In the genomic region with DNA sequence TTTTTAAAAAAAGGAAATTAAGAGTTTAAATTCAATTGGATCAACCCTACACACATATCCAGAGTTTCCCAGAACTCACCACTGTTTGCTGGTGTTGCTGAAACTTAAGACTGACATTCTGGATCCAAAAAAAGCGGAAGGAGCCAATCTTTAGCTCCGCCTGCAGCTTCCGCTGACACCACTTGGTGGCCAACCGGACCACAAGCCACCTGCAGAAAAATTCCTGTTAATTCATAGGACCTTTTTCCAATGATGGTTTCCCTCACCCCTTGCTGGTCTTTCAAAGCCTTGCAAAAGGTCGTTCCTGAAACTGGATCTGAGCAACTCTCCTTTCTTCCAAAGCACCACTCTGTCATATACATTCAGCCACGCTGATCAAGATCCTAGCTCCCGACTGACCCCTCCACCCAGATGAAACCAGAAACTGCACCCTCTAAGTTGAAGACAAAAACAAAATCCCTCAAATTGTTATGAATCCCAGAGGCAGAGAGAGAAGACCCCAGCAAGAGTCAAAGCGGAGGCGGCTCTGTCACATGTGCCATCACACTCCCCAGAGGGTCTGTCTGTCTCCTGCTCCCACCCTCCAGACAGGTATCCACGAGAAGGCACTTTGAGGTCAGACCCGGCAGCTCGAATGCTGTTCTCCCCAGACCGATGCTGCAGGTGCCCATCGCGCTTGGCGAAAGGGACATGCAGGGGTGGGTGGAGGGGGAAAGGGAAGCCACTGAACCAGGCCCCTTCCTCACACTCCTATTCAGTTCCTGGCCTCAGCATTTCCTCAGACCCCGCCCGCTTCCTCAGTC, we compare ENCODE assay signal across 8 cellular contexts. TPM values are rescaled to one million over a fixed set of nuclear protein-coding genes. Genes with fewer than 3 reads are reported as not detected.
DNase-seq lines count a peak whose midpoint lies in the region; ATAC-seq and TF ChIP-seq lines count a peak whose summit lies in the region.

No MANE protein-coding gene starts in this region.

- peak overlapping the region; percentile 80 for H3K4me3 ChIP-seq in PC-3 (ENCODE audit: low read length)
- peak overlapping the region; percentile 68 to 97 (median 94) for H3K4me3 ChIP-seq in heart right ventricle

- H3K9me2 ChIP-seq in PC-3 (replicated peaks; ENCODE audit: low read length), result no peaks in the 10 kb centered on the region

- H3K4me3 Mint-ChIP-seq in progenitor cell of endocrine pancreas (ENCODE audit: low read depth), result peak overlapping the region; percentile 88

- H3K36me3 Mint-ChIP-seq in progenitor cell of endocrine pancreas (ENCODE audit: insufficient read depth), result peaks cover 16% of the 10 kb centered on the region

- peaks cover 8% of the 10 kb centered on the region; the same call in 1 of the 2 replicates for H4K20me1 ChIP-seq in PC-3 (ENCODE audit: low read length)

- H2AFZ ChIP-seq in PC-3 (ENCODE audit: low read length), result peak overlapping the region; percentile 84; the same call in 1 of the 2 replicates

- no peaks in the 10 kb centered on the region for H3K27me3 ChIP-seq in PC-3 (ENCODE audit: low read length)
- no peaks in the 10 kb centered on the region for H3K27me3 ChIP-seq in heart right ventricle

- no TSS peak for BruUV-seq in PC-3 (replicated peaks; lab: Mats Ljungman, UMichigan)

- intact Hi-C loops in PC-3 (cut with micrococcal nuclease) (loop anchor here (10.0 kb wide), 1 partner anchor 71 kb away; a partner anchor contains a TSS), heart right ventricle (cut with DNase I) (no loop called here)

- H3K79me2 ChIP-seq in PC-3 (ENCODE audit: low read length), result peaks cover 28% of the 10 kb centered on the region

- TF ChIP-seq CTCF in PC-3 (conservative IDR thresholded peaks at IDR 0.05; ENCODE audit: low read depth, low read length) (peak; percentile 36; the same call in 1 of the 2 replicates), heart right ventricle (IDR thresholded peaks at IDR 0.05) (peak in 7 of 9 donors; percentile 11 to 57 (median 44)), progenitor cell of endocrine pancreas (IDR thresholded peaks at IDR 0.05; ENCODE audit: unreplicated experiment) (peak; percentile 67)

- H3K27me3 Mint-ChIP-seq in progenitor cell of endocrine pancreas, result no peaks in the 10 kb centered on the region

- H3F3A ChIP-seq in PC-3 (ENCODE audit: low read length, unreplicated experiment), result no peaks in the 10 kb centered on the region

- ATAC-seq in HG03432 (IDR thresholded peaks at IDR 0.05; ENCODE audit: unreplicated experiment) (peak; percentile 6), PC-3 (peak; percentile 21; the same call in 1 of the 2 replicates), heart right ventricle (peak in 6 of 8 donors; percentile 1 to 13 (median 3))

- peak overlapping the region; percentile 92 for H3K4me2 ChIP-seq in PC-3 (ENCODE audit: low read length)

- CTCF ChIA-PET in PC-3 (lab: Charles Lee), result interaction anchor here (0.6 to 1.2 kb wide), 3 partner anchors 16 to 67 kb away, joined by 3 to 8 read pairs (median 8); a partner anchor contains a TSS

- H3K27ac Mint-ChIP-seq in progenitor cell of endocrine pancreas, result peak overlapping the region; percentile 94

- 0 to 1% methylated on average over 18 of the region's 18 CpGs for WGBS in heart right ventricle, 2 donors

- H3K4me1 Mint-ChIP-seq in progenitor cell of endocrine pancreas (ENCODE audit: low read depth), result peaks cover 21% of the 10 kb centered on the region

- POLR2A ChIA-PET in PC-3 (lab: Charles Lee; ENCODE audit: unreplicated experiment), result interaction anchor here (0.6 kb wide), 1 partner anchor 24 kb away, joined by 3 read pairs; no protein-coding TSS in a partner anchor

- H3K9ac ChIP-seq in PC-3 (ENCODE audit: low read length), result peak overlapping the region; percentile 90

- DNase-seq in 8988T, result peak; percentile 66
- DNase-seq in GM03348 (ENCODE audit: low spot score), result peak; percentile 75
- DNase-seq in PC-3, result peak; percentile 62
- DNase-seq in amniotic epithelial cell (ENCODE audit: low read depth), result peak; percentile 26
- DNase-seq in heart right ventricle, result peak; percentile 18 to 21
- peak; percentile 18 for DNase-seq in progenitor cell of endocrine pancreas (ENCODE audit: low spot score, unreplicated experiment)
- no peak for DNase-seq in occipital lobe (lab: John Stamatoyannopoulos, UW)

- H3K4me1 ChIP-seq in PC-3 (ENCODE audit: insufficient read depth, low read length), result peaks cover 13% of the 10 kb centered on the region
- peaks cover 15 to 58% (median 46%) of the 10 kb centered on the region in 9 donors for H3K4me1 ChIP-seq in heart right ventricle

- H3K9me3 ChIP-seq in PC-3 (ENCODE audit: low read length) (no peaks in the 10 kb centered on the region), heart right ventricle (no peaks in the 10 kb centered on the region)

- H3K36me3 ChIP-seq in PC-3 (ENCODE audit: low read depth, low read length) (peaks cover 35% of the 10 kb centered on the region), heart right ventricle (peaks cover 0 to 63% (median 38%) of the 10 kb centered on the region in 9 donors)

- H3K27ac ChIP-seq in PC-3 (ENCODE audit: low read length) (no peak overlapping the region), heart right ventricle (peak overlapping the region; percentile 87 to 98 (median 94))

- H3K9me3 Mint-ChIP-seq in progenitor cell of endocrine pancreas (ENCODE audit: low read depth), result no peaks in the 10 kb centered on the region

RNA-seq across cellular contexts. Expression of a gene that starts 0.8 kb away (rescaled TPM):
- total RNA-seq in PC-3 (2014; rRNA removed), result 103 and 171 TPM in 2 replicates
- total RNA-seq in heart right ventricle, result 100 to 1,000 TPM in 1 of 10 donors, 10 to 100 TPM in 9; 61.6 to 110 (median 69.0) TPM
- polyA plus RNA-seq in heart right ventricle, result 10 to 100 TPM; 15.6 to 20.4 TPM
- total RNA-seq in progenitor cell of endocrine pancreas, result 182 and 190 TPM in 2 replicates
- total RNA-seq in occipital lobe, result 83.8 TPM

RNA-seq across cellular contexts. Expression of a gene that starts 17.5 kb away (rescaled TPM):
- total RNA-seq in PC-3 (2014; rRNA removed) (31.6 and 34.0 TPM in 2 replicates), heart right ventricle (10 to 100 TPM; 26.6 to 38.8 (median 29.9) TPM), progenitor cell of endocrine pancreas (53.3 and 57.9 TPM in 2 replicates), occipital lobe (33.5 TPM)
- 10 to 100 TPM; 16.8 to 54.7 TPM for polyA plus RNA-seq in heart right ventricle

RNA-seq across cellular contexts. Expression of a gene that starts 17.8 kb away (rescaled TPM):
- total RNA-seq in PC-3 (2014; rRNA removed), result 32.2 and 38.8 TPM in 2 replicates
- 10 to 100 TPM; 44.1 to 54.1 (median 50.5) TPM for total RNA-seq in heart right ventricle
- polyA plus RNA-seq in heart right ventricle, result 10 to 100 TPM; 19.3 to 34.2 TPM
- 80.0 and 88.0 TPM in 2 replicates for total RNA-seq in progenitor cell of endocrine pancreas
- total RNA-seq in occipital lobe, result 32.3 TPM

RNA-seq across cellular contexts. Expression of a gene that starts 30.2 kb away (rescaled TPM):
- total RNA-seq in PC-3 (2014; rRNA removed) (4.4 and 7.2 TPM in 2 replicates), heart right ventricle (1 to 10 TPM; 2.1 to 6.4 (median 4.1) TPM), progenitor cell of endocrine pancreas (35.5 and 36.7 TPM in 2 replicates), occipital lobe (16.5 TPM)
- 1 to 10 TPM; 3.0 to 8.7 TPM for polyA plus RNA-seq in heart right ventricle

RNA-seq across cellular contexts. Expression of a gene that starts 45.4 kb away (rescaled TPM):
- total RNA-seq in PC-3 (2014; rRNA removed) (86.6 and 118 TPM in 2 replicates), heart right ventricle (1 to 10 TPM in 7 of 10 donors, under 1 TPM in 3; 0.55 to 6.5 (median 1.2) TPM), progenitor cell of endocrine pancreas (69.4 and 77.8 TPM in 2 replicates), occipital lobe (4.7 TPM)
- 1 to 10 TPM in 1 of 2 donors, under 1 TPM in 1; 0.86 to 1.6 TPM for polyA plus RNA-seq in heart right ventricle
